Comparison of ENCODE assay signal across 17 cellular contexts in the genomic region with DNA sequence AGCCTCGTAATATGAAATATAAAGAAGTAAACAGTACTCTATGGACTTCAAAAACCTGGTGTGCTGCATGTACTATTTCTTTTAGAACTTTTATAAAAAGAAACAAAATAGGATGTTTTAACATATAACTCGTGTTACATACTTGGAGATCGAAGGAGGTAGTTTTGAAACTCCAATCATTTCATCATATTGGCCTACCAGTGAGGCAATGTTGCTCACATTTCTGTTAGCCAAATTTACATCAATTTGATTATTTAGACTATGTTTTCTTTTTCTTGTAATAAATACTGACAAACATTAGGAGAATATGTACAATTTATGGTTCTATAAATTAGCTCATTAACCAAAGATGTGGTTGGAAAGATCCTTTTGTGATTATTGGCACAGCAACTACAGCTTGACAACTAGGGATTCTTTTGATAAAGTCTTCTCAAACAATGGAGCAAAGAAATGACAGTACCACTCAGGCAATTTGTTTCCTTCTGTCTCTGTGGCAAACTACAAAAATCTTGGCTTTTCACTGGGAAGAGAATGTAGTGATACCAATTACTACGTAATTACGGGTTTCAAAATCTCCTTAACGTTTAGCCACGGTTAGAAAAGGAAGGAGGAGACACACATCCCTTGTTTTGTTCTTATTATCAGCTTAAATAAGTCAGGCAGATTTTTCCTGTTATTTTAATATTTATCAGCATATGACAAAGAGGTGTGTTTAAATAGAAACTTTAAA.
A peak's percentile ranks its signal among the peaks of the same experiment; 100 is the strongest.
DNase-seq lines count a peak whose midpoint lies in the region; ATAC-seq and TF ChIP-seq lines count a peak whose summit lies in the region.
"Had no signal": no experiment of that assay in that cellular context is flagged by ENCODE, and none has a peak within 500 bp of the region (broad histone marks: within the 10 kb centered on the region; RNA-seq: fewer than 3 reads in every experiment).

No MANE protein-coding gene starts in this region.

- DNase-seq in AG10803 (ENCODE audit: low read depth) = peak; percentile 68
- DNase-seq in NCI-H1105 treated with DMSO at 0.1 percent for 48 hours (lab: John Stamatoyannopoulos, UW) = peak; percentile 16
- no peak for DNase-seq in dorsolateral prefrontal cortex
- DNase-seq in neural progenitor cell (ENCODE audit: low spot score) = no peak
- DNase-seq in T-helper 17 cell = no peak
- no peak for DNase-seq in GM10266 (ENCODE audit: extremely low spot score)
- DNase-seq in activated naive CD4-positive, alpha-beta T cell treated with anti-CD3 and anti-CD28 coated beads, Interleukin-2, amount 50 U/mL, for 72 hours (ENCODE audit: low spot score in 2 of 2) = no peak
- DNase-seq: activated CD8-positive, alpha-beta memory T cell treated with anti-CD3 and anti-CD28 coated beads, Interleukin-2, amount 50 U/mL, for 48 hours; activated naive CD8-positive, alpha-beta T cell treated with anti-CD3 and anti-CD28 coated beads, Interleukin-2, amount 10 ng/mL, durations not matched to agents 7 days and 5 days; AML-193; cerebellar nuclear complex; H9; KBM-7; NCI-H1417 treated with DMSO at 0.1 percent for 48 hours; nucleus accumbens; small intestine had no signal

- H3K9me3 Mint-ChIP-seq in neural progenitor cell = no peaks in the 10 kb centered on the region
- peaks cover 0 to 7% of the 10 kb centered on the region in 2 donors for H3K9me3 Mint-ChIP-seq in activated naive CD4-positive, alpha-beta T cell treated with anti-CD3 and anti-CD28 coated beads, Interleukin-2, amount 50 U/mL, for 72 hours
- H3K9me3 Mint-ChIP-seq: H9 had no signal

- no peak overlapping the region for H2AFZ ChIP-seq in neural progenitor cell (replicated peaks)

- no peaks in the 10 kb centered on the region for H3K36me3 ChIP-seq in neural progenitor cell

- no peak overlapping the region for H3K4me2 ChIP-seq in neural progenitor cell

- H3K27ac ChIP-seq in dorsolateral prefrontal cortex (peak overlapping the region in 56 of 59 donors; percentile 1 to 97 (median 58)), neural progenitor cell (peak overlapping the region; percentile 33)

- TF ChIP-seq CTCF in AG10803 (conservative IDR thresholded peaks at IDR 0.05; ENCODE audit: low read length) (no peak), dorsolateral prefrontal cortex (IDR thresholded peaks at IDR 0.05 in 54 of 56, conservative IDR thresholded peaks at IDR 0.05 in 2 of 56; ENCODE audit: low read depth in 1 of 56, partially characterized antibody in 56 of 56) (no peak), neural progenitor cell (IDR thresholded peaks at IDR 0.05) (no peak), GM10266 (IDR thresholded peaks at IDR 0.05; ENCODE audit: control insufficient read depth, insufficient read depth, low read depth, missing control alignments) (no peak)

- H3K9me3 ChIP-seq in neural progenitor cell (ENCODE audit: low read depth) (no peaks in the 10 kb centered on the region), T-helper 17 cell (ENCODE audit: control insufficient read depth, low read length, poor library complexity, severe bottlenecking) (no peaks in the 10 kb centered on the region)

- no peak overlapping the region for H3K9ac ChIP-seq in neural progenitor cell

- H3K4me3 Mint-ChIP-seq in neural progenitor cell = no peak overlapping the region
- no peak overlapping the region for H3K4me3 Mint-ChIP-seq in T-helper 17 cell
- H3K4me3 Mint-ChIP-seq: activated naive CD8-positive, alpha-beta T cell treated with anti-CD3 and anti-CD28 coated beads, Interleukin-2, amount 10 ng/mL, durations not matched to agents 7 days and 5 days; H9 had no signal

- H3K4me1 Mint-ChIP-seq in neural progenitor cell = peaks cover 26% of the 10 kb centered on the region
- H3K4me1 Mint-ChIP-seq in T-helper 17 cell = peaks cover 19% of the 10 kb centered on the region

- H3K36me3 Mint-ChIP-seq in neural progenitor cell = peaks cover 8% of the 10 kb centered on the region
- peaks cover 1% of the 10 kb centered on the region for H3K36me3 Mint-ChIP-seq in T-helper 17 cell (ENCODE audit: low read depth)
- peaks cover 0 to 5% of the 10 kb centered on the region in 2 donors for H3K36me3 Mint-ChIP-seq in activated naive CD4-positive, alpha-beta T cell treated with anti-CD3 and anti-CD28 coated beads, Interleukin-2, amount 50 U/mL, for 72 hours

- H3K79me2 ChIP-seq in neural progenitor cell (ENCODE audit: low read depth) = no peaks in the 10 kb centered on the region

- H4K20me1 ChIP-seq in neural progenitor cell (ENCODE audit: low read depth) = no peaks in the 10 kb centered on the region

- ATAC-seq in T-helper 17 cell (no peak), GM18502 (IDR thresholded peaks at IDR 0.05; ENCODE audit: poor library complexity, unreplicated experiment) (no peak)
- no peak for ATAC-seq in activated naive CD4-positive, alpha-beta T cell treated with anti-CD3 and anti-CD28 coated beads, Interleukin-2, amount 50 U/mL, for 72 hours

- peaks cover 2% of the 10 kb centered on the region for H3K27me3 Mint-ChIP-seq in neural progenitor cell (ENCODE audit: insufficient read depth, low read depth)
- no peaks in the 10 kb centered on the region for H3K27me3 Mint-ChIP-seq in T-helper 17 cell
- H3K27me3 Mint-ChIP-seq: activated naive CD8-positive, alpha-beta T cell treated with anti-CD3 and anti-CD28 coated beads, Interleukin-2, amount 10 ng/mL, durations not matched to agents 7 days and 5 days had no signal

- no peak overlapping the region for H3K4me3 ChIP-seq in AG10803 (ENCODE audit: low read length)
- no peak overlapping the region for H3K4me3 ChIP-seq in dorsolateral prefrontal cortex
- no peak overlapping the region for H3K4me3 ChIP-seq in neural progenitor cell

- intact Hi-C loops in dorsolateral prefrontal cortex (cut with DNase I) = no loop called here

- H3F3A ChIP-seq in neural progenitor cell (ENCODE audit: low read depth) = no peaks in the 10 kb centered on the region

- peaks cover 10% of the 10 kb centered on the region for H3K4me1 ChIP-seq in neural progenitor cell

- H3K27ac Mint-ChIP-seq in neural progenitor cell (no peak overlapping the region), T-helper 17 cell (no peak overlapping the region)
- no peak overlapping the region for H3K27ac Mint-ChIP-seq in activated naive CD4-positive, alpha-beta T cell treated with anti-CD3 and anti-CD28 coated beads, Interleukin-2, amount 50 U/mL, for 72 hours
- H3K27ac Mint-ChIP-seq: activated naive CD8-positive, alpha-beta T cell treated with anti-CD3 and anti-CD28 coated beads, Interleukin-2, amount 10 ng/mL, durations not matched to agents 7 days and 5 days; H9 had no signal

- H3K27me3 ChIP-seq in dorsolateral prefrontal cortex = no peaks in the 10 kb centered on the region
- H3K27me3 ChIP-seq in neural progenitor cell = no peaks in the 10 kb centered on the region

Comparison
In these comparisons a context has a peak if more than half of its experiments do, and no peak if none do; other contexts are left out.
1. DNase-seq: peak in AG10803 (single experiment) and NCI-H1105 treated with DMSO at 0.1 percent for 48 hours (single experiment); none in dorsolateral prefrontal cortex (0 of 10), neural progenitor cell (single experiment), T-helper 17 cell (0 of 3), GM10266 (single experiment) and activated naive CD4-positive, alpha-beta T cell treated with anti-CD3 and anti-CD28 coated beads, Interleukin-2, amount 50 U/mL, for 72 hours (0 of 2).